In the genomic region with DNA sequence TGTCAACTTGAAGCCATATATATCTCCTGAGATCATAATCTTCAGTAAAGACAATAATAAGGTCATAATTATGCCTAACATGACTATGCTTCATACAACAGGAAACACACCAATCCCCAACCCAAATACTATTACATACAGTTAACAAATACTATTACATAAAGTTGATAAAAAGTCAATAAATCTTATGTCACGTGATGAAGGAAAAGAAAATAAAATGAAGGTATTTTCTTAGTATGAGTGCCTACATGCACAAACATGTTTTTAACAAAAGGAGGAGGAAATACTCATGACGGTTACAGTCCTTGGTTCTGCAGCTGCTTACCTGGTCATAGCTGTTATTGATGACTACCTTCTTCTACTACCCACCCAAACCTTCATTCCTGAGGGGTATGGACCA, we compare ENCODE assay signal across 36 cellular contexts.
A peak's percentile ranks its signal among the peaks of the same experiment; 100 is the strongest.
DNase-seq lines count a peak whose midpoint lies in the region; ATAC-seq, FAIRE-seq and TF ChIP-seq lines count a peak whose summit lies in the region.
"Had no signal": no experiment of that assay in that cellular context is flagged by ENCODE, and none has a peak within 500 bp of the region (broad histone marks: within the 10 kb centered on the region; RNA-seq: fewer than 3 reads in every experiment).

No MANE protein-coding gene starts in this region.

- H3K9ac ChIP-seq in HepG2 (ENCODE audit: insufficient read depth, low read depth, low read length) (no peak overlapping the region), K562 (ENCODE audit: insufficient read depth in 1 of 2, low read depth in 2 of 2, low read length in 2 of 2) (no peak overlapping the region)
- H3K9ac ChIP-seq: BLaER1; BLaER1 treated with 17β-estradiol and CSF1 and Interleukin-3, amounts not matched to agents 10 nM and 100 nM had no signal

- no peaks in the 10 kb centered on the region for H3K79me2 ChIP-seq in HepG2 (ENCODE audit: insufficient read depth, low read length)
- H3K79me2 ChIP-seq in K562 (ENCODE audit: control insufficient read depth, insufficient read depth, low read length), result no peaks in the 10 kb centered on the region

- H3K27me3 ChIP-seq in HepG2 (ENCODE audit: control insufficient read depth in 1 of 2, insufficient read depth in 2 of 2, low read length in 2 of 2) (no peaks in the 10 kb centered on the region), right lobe of liver (no peaks in the 10 kb centered on the region), K562 (ENCODE audit: control insufficient read depth in 2 of 2, insufficient read depth in 2 of 2, low read length in 2 of 2) (no peaks in the 10 kb centered on the region), bronchial epithelial cell (ENCODE audit: control insufficient read depth, insufficient read depth, low read length) (no peaks in the 10 kb centered on the region)
- H3K27me3 ChIP-seq: BE2C; BLaER1; BLaER1 treated with 17β-estradiol and CSF1 and Interleukin-3, amounts not matched to agents 10 nM and 100 nM had no signal

- H2AFZ ChIP-seq in HepG2 (ENCODE audit: low read length), result no peak overlapping the region
- no peak overlapping the region for H2AFZ ChIP-seq in K562 (ENCODE audit: low read depth, low read length)

- no peaks in the 10 kb centered on the region for H3K36me3 ChIP-seq in HepG2 (replicated peaks in 1 of 2; ENCODE audit: control insufficient read depth in 1 of 2, insufficient read depth in 2 of 2, low read length in 2 of 2)
- H3K36me3 ChIP-seq in right lobe of liver, result no peaks in the 10 kb centered on the region
- no peaks in the 10 kb centered on the region for H3K36me3 ChIP-seq in K562 (ENCODE audit: control insufficient read depth, insufficient read depth, low read length)
- no peaks in the 10 kb centered on the region for H3K36me3 ChIP-seq in bronchial epithelial cell (ENCODE audit: control insufficient read depth, insufficient read depth, low read length)
- H3K36me3 ChIP-seq: BE2C; BLaER1; BLaER1 treated with 17β-estradiol and CSF1 and Interleukin-3, amounts not matched to agents 10 nM and 100 nM had no signal

- no peaks in the 10 kb centered on the region for H4K20me1 ChIP-seq in HepG2 (ENCODE audit: insufficient read depth, low read length)
- H4K20me1 ChIP-seq in K562 (replicated peaks; ENCODE audit: control insufficient read depth, insufficient read depth, low read length), result no peaks in the 10 kb centered on the region
- H4K20me1 ChIP-seq: BLaER1; BLaER1 treated with 17β-estradiol and CSF1 and Interleukin-3, amounts not matched to agents 10 nM and 100 nM had no signal

- H3K4me2 ChIP-seq in HepG2 (ENCODE audit: low read depth, low read length) (no peak overlapping the region), K562 (ENCODE audit: insufficient read depth, low read length) (no peak overlapping the region)
- H3K4me2 ChIP-seq: A549; BLaER1; BLaER1 treated with 17β-estradiol and CSF1 and Interleukin-3, amounts not matched to agents 10 nM and 100 nM had no signal

- ATAC-seq in HepG2, result no peak
- no peak for ATAC-seq in right lobe of liver
- no peak for ATAC-seq in K562
- ATAC-seq in GM21786 (IDR thresholded peaks at IDR 0.05; ENCODE audit: unreplicated experiment), result no peak
- ATAC-seq: A549; CD8-positive, alpha-beta T cell had no signal

- H3K36me3 Mint-ChIP-seq in Calu3 (ENCODE audit: insufficient read depth, unreplicated experiment), result no peaks in the 10 kb centered on the region
- H3K36me3 Mint-ChIP-seq: CD14-positive monocyte; CD4-positive, alpha-beta memory T cell; CD4-positive, CD25-positive, alpha-beta regulatory T cell; CD8-positive, alpha-beta memory T cell; CD8-positive, alpha-beta T cell had no signal

- H3K27me3 Mint-ChIP-seq in Calu3 (ENCODE audit: unreplicated experiment), result no peaks in the 10 kb centered on the region
- H3K27me3 Mint-ChIP-seq: B cell; CD4-positive, alpha-beta memory T cell; CD4-positive, alpha-beta T cell; CD4-positive, CD25-positive, alpha-beta regulatory T cell; CD8-positive, alpha-beta memory T cell had no signal

- TF ChIP-seq EP300 in HepG2 (IDR thresholded peaks at IDR 0.05; ENCODE audit: low read depth in 2 of 2, low read length in 2 of 2) (no peak), HepG2 (CRISPR knock-in tag; IDR thresholded peaks at IDR 0.05; ENCODE audit: borderline replicate concordance) (no peak), K562 (IDR thresholded peaks at IDR 0.05; ENCODE audit: low read length) (no peak)

- in situ Hi-C loops in HepG2 (cut with HindIII; ENCODE audit: extremely low pct_ligation_motif_present, low pct_unique_long_range_greater_than_20kb) (no loop called here), K562 (cut with MboI) (no loop called here)

- TF ChIP-seq RAD21 in HepG2 (CRISPR knock-in tag; IDR thresholded peaks at IDR 0.05), result no peak
- TF ChIP-seq RAD21 in K562 (CRISPR knock-in tag; conservative IDR thresholded peaks at IDR 0.05 in 1 of 2, IDR thresholded peaks at IDR 0.05 in 1 of 2), result no peak

- H3K9me1 ChIP-seq in K562 (ENCODE audit: control insufficient read depth, insufficient read depth, low read length), result no peaks in the 10 kb centered on the region

- H3K9me3 ChIP-seq in HepG2 (ENCODE audit: low read length), result no peaks in the 10 kb centered on the region
- H3K9me3 ChIP-seq in right lobe of liver, result no peaks in the 10 kb centered on the region
- H3K9me3 ChIP-seq in K562 (replicated peaks; ENCODE audit: control insufficient read depth, insufficient read depth, low read depth, low read length), result no peaks in the 10 kb centered on the region
- H3K9me3 ChIP-seq: A549; BE2C; BLaER1; BLaER1 treated with 17β-estradiol and CSF1 and Interleukin-3, amounts not matched to agents 10 nM and 100 nM; Caco-2 had no signal

- BruUV-seq in HepG2 (replicated peaks; lab: Mats Ljungman, UMichigan) (no TSS peak), K562 (replicated peaks; lab: Mats Ljungman, UMichigan) (no TSS peak), Calu3 (replicated peaks; lab: Mats Ljungman, UMichigan) (no TSS peak)

- WGBS in HepG2 (ENCODE audit: low lambda C conversion rate), result 18% methylated on average over 2 of the region's 2 CpGs
- 61% methylated on average over 2 of the region's 2 CpGs for WGBS in right lobe of liver (ENCODE audit: insufficient coverage, low coverage, low lambda C conversion rate, missing lambda C conversion rate)
- 0% methylated on average over 2 of the region's 2 CpGs for WGBS in K562 (ENCODE audit: insufficient coverage, low coverage, missing lambda C conversion rate)

- no peaks in the 10 kb centered on the region for H3K9me3 Mint-ChIP-seq in Calu3 (ENCODE audit: low read depth, unreplicated experiment)

- TF ChIP-seq CTCF in HepG2 (CRISPR knock-in tag; IDR thresholded peaks at IDR 0.05) (no peak), right lobe of liver (IDR thresholded peaks at IDR 0.05) (no peak), K562 (IDR thresholded peaks at IDR 0.05 in 2 of 3, conservative IDR thresholded peaks at IDR 0.05 in 1 of 3; ENCODE audit: insufficient read depth in 2 of 3, low read depth in 1 of 3, low read length in 3 of 3) (no peak), bronchial epithelial cell (IDR thresholded peaks at IDR 0.05; ENCODE audit: insufficient read depth, low read length, severe bottlenecking) (no peak), epithelial cell of esophagus (IDR thresholded peaks at IDR 0.05; ENCODE audit: insufficient read depth, low read depth, low read length, missing control alignments) (no peak), Calu3 (IDR thresholded peaks at IDR 0.05; ENCODE audit: unreplicated experiment) (no peak)

- H3K4me3 ChIP-seq in HepG2 (replicated peaks in 1 of 3; ENCODE audit: insufficient read depth in 1 of 3, low read depth in 2 of 3, low read length in 3 of 3), result no peak overlapping the region
- H3K4me3 ChIP-seq in right lobe of liver, result no peak overlapping the region
- H3K4me3 ChIP-seq in K562, result no peak overlapping the region
- H3K4me3 ChIP-seq in bronchial epithelial cell (ENCODE audit: low read depth, low read length), result no peak overlapping the region
- H3K4me3 ChIP-seq in epithelial cell of esophagus (ENCODE audit: low read length), result no peak overlapping the region
- H3K4me3 ChIP-seq: A549; BLaER1; BLaER1 treated with 17β-estradiol and CSF1 and Interleukin-3, amounts not matched to agents 10 nM and 100 nM had no signal

- TF ChIP-seq POLR2A in HepG2 (IDR thresholded peaks at IDR 0.05; ENCODE audit: insufficient read depth in 1 of 2, low read depth in 2 of 2, low read length in 2 of 2) (no peak), right lobe of liver (IDR thresholded peaks at IDR 0.05) (no peak), K562 (conservative IDR thresholded peaks at IDR 0.05) (no peak)

- no peaks in the 10 kb centered on the region for H3K4me1 ChIP-seq in HepG2 (ENCODE audit: insufficient read depth, low read length)
- H3K4me1 ChIP-seq in right lobe of liver, result no peaks in the 10 kb centered on the region
- H3K4me1 ChIP-seq in K562 (replicated peaks in 1 of 2; ENCODE audit: control insufficient read depth in 2 of 2, insufficient read depth in 2 of 2, low read length in 2 of 2), result no peaks in the 10 kb centered on the region
- H3K4me1 ChIP-seq: A549; BE2C; BLaER1; BLaER1 treated with 17β-estradiol and CSF1 and Interleukin-3, amounts not matched to agents 10 nM and 100 nM; Caco-2 had no signal

- CTCF ChIA-PET in HepG2 (lab: Yijun Ruan, JAX; ENCODE audit: low intra/inter-chr PET ratio, low total read pairs) (no interaction called here), K562 (lab: Yijun Ruan, JAX; ENCODE audit: low intra/inter-chr PET ratio) (no interaction called here), Calu3 (lab: Charles Lee) (no interaction called here)

- FAIRE-seq in HepG2 (lab: Jason Lieb, UNC) (no peak), K562 (lab: Jason Lieb, UNC) (no peak), bronchial epithelial cell (lab: Jason Lieb, UNC) (no peak)
- FAIRE-seq: A204.1, A549, D721Med had no signal

- DNase-seq in HepG2 (ENCODE audit: low spot score) (no peak), right lobe of liver (no peak), K562 (ENCODE audit: extremely low read depth in 1 of 4, low spot score in 3 of 4) (no peak), bronchial epithelial cell (ENCODE audit: low read depth) (peak; percentile 40), epithelial cell of esophagus (ENCODE audit: low read depth) (peak; percentile 15), Calu3 (no peak), NCI-H2081 treated with DMSO at 0.1 percent for 48 hours (lab: John Stamatoyannopoulos, UW) (no peak)
- DNase-seq: 8988T; ACHN; AML-193; BE2C; C1 segment of cervical spinal cord; Caco-2; CD4-positive, alpha-beta memory T cell; CD4-positive, alpha-beta T cell; CD4-positive, CD25-positive, alpha-beta regulatory T cell; CD8-positive, alpha-beta memory T cell; CD8-positive, alpha-beta T cell; COR-L47; DMS 273 treated with DMSO at 0.1 percent for 48 hours; DMS153; DMS53; DMS79; DMS79 treated with DMSO at 0.1 percent for 48 hours; DND-41; EL had no signal

- POLR2A ChIA-PET in HepG2 (lab: Yijun Ruan, JAX), result no interaction called here
- POLR2A ChIA-PET in K562 (lab: Yijun Ruan, JAX), result no interaction called here

- intact Hi-C loops in HepG2 (cut with micrococcal nuclease; ENCODE audit: unreplicated experiment), result no loop called here
- intact Hi-C loops in right lobe of liver (cut with DNase I), result no loop called here
- intact Hi-C loops in K562 (cut with micrococcal nuclease), result no loop called here
- intact Hi-C loops in Calu3 (cut with micrococcal nuclease; ENCODE audit: unreplicated experiment), result no loop called here

- no peak overlapping the region for H3K4me3 Mint-ChIP-seq in Calu3 (ENCODE audit: low read depth, unreplicated experiment)
- H3K4me3 Mint-ChIP-seq: B cell; CD14-positive monocyte; CD4-positive, alpha-beta memory T cell; CD4-positive, alpha-beta T cell; CD4-positive, CD25-positive, alpha-beta regulatory T cell; CD8-positive, alpha-beta memory T cell; CD8-positive, alpha-beta T cell had no signal

- no peak overlapping the region for H3K27ac ChIP-seq in HepG2 (ENCODE audit: extremely low read length, insufficient read depth, low read length)
- H3K27ac ChIP-seq in right lobe of liver, result no peak overlapping the region
- H3K27ac ChIP-seq in K562 (ENCODE audit: extremely low read depth, low read depth, low read length), result no peak overlapping the region
- H3K27ac ChIP-seq: 22Rv1; A549; BLaER1; BLaER1 treated with 17β-estradiol and CSF1 and Interleukin-3, amounts not matched to agents 10 nM and 100 nM; C4-2B had no signal

- H3K4me1 Mint-ChIP-seq in Calu3 (ENCODE audit: low read depth, unreplicated experiment), result no peaks in the 10 kb centered on the region
- H3K4me1 Mint-ChIP-seq: B cell; CD14-positive monocyte; CD4-positive, alpha-beta memory T cell; CD4-positive, CD25-positive, alpha-beta regulatory T cell; CD8-positive, alpha-beta memory T cell had no signal

- H3K27ac Mint-ChIP-seq in Calu3 (ENCODE audit: unreplicated experiment), result no peak overlapping the region
- H3K27ac Mint-ChIP-seq: B cell; CD14-positive monocyte; CD4-positive, alpha-beta memory T cell; CD4-positive, alpha-beta T cell; CD8-positive, alpha-beta T cell had no signal

Comparison
In these comparisons a context has a peak if more than half of its experiments do, and no peak if none do; other contexts are left out.
1. DNase-seq: peak in bronchial epithelial cell (single experiment) and epithelial cell of esophagus (single experiment); none in HepG2 (single experiment), right lobe of liver (0 of 3), K562 (0 of 4), Calu3 (single experiment) and NCI-H2081 treated with DMSO at 0.1 percent for 48 hours (single experiment).